ENCODE assay signal across 1 cellular context in the genomic region with DNA sequence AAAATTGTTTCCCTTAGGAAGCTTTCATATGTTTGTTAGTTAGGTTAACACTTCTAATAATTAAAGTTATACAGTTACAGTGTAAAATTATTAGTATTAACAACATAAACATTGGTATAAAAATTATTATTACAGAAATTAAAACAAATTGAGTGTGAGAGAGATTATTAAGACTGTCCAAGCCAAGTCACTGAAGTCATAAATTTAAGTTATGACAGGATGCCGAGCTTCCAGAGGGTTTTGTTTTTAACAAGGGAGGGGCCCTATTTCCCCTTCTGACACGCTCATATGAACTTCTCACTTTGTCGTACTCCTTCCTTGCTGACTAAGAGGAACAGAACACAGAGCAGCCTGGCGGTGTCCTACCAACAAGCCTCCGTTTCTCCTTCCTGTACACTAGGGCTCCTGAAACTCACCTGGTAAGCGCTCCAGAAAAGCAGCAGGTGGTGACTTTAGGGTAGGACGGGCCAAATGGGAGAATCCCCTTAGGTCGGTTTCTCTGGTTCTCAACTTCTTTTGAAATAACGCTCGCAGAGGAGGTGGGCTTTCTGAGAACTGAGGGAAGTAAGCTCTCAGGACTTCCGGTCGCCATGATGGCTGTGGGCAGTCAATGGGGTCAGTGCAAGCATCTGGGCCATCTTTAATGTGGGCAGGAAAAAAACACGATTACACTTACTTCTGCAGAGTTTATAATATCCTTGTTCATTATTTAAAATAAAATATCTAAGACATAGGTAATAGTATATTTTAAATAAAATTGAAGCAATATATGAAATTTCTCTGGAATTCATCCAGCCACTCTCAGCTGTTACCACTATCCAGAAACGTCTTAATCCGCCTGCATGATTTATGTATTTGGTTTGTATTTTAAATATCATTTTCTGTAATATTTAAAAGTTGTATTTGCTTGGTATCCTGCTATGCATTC.
A peak's percentile ranks its signal among the peaks of the same experiment; 100 is the strongest.
TF ChIP-seq lines count a peak whose summit lies in the region.

A gene with protein sequence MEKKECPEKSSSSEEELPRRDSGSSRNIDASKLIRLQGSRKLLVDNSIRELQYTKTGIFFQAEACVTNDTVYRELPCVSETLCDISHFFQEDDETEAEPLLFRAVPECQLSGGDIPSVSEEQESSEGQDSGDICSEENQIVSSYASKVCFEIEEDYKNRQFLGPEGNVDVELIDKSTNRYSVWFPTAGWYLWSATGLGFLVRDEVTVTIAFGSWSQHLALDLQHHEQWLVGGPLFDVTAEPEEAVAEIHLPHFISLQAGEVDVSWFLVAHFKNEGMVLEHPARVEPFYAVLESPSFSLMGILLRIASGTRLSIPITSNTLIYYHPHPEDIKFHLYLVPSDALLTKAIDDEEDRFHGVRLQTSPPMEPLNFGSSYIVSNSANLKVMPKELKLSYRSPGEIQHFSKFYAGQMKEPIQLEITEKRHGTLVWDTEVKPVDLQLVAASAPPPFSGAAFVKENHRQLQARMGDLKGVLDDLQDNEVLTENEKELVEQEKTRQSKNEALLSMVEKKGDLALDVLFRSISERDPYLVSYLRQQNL (minus strand): TSS at position 537 of the 928 bp plus-strand sequence. CDS start 14,892 bp downstream, outside the sequence.

TF ChIP-seq in K562, 482 proteins besides CTCF, POLR2A, EP300 and RAD21 (continued from another document and continues in another):
- TF ChIP-seq, protein P1, sequence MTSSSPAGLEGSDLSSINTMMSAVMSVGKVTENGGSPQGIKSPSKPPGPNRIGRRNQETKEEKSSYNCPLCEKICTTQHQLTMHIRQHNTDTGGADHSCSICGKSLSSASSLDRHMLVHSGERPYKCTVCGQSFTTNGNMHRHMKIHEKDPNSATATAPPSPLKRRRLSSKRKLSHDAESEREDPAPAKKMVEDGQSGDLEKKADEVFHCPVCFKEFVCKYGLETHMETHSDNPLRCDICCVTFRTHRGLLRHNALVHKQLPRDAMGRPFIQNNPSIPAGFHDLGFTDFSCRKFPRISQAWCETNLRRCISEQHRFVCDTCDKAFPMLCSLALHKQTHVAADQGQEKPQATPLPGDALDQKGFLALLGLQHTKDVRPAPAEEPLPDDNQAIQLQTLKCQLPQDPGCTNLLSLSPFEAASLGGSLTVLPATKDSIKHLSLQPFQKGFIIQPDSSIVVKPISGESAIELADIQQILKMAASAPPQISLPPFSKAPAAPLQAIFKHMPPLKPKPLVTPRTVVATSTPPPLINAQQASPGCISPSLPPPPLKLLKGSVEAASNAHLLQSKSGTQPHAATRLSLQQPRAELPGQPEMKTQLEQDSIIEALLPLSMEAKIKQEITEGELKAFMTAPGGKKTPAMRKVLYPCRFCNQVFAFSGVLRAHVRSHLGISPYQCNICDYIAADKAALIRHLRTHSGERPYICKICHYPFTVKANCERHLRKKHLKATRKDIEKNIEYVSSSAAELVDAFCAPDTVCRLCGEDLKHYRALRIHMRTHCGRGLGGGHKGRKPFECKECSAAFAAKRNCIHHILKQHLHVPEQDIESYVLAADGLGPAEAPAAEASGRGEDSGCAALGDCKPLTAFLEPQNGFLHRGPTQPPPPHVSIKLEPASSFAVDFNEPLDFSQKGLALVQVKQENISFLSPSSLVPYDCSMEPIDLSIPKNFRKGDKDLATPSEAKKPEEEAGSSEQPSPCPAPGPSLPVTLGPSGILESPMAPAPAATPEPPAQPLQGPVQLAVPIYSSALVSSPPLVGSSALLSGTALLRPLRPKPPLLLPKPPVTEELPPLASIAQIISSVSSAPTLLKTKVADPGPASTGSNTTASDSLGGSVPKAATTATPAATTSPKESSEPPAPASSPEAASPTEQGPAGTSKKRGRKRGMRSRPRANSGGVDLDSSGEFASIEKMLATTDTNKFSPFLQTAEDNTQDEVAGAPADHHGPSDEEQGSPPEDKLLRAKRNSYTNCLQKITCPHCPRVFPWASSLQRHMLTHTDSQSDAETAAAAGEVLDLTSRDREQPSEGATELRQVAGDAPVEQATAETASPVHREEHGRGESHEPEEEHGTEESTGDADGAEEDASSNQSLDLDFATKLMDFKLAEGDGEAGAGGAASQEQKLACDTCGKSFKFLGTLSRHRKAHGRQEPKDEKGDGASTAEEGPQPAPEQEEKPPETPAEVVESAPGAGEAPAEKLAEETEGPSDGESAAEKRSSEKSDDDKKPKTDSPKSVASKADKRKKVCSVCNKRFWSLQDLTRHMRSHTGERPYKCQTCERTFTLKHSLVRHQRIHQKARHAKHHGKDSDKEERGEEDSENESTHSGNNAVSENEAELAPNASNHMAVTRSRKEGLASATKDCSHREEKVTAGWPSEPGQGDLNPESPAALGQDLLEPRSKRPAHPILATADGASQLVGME (CRISPR knock-in tag; IDR thresholded peaks at IDR 0.05), result 0 out of 2 replicates have a peak, but pooled peaks have one; percentile 57
- no peak for TF ChIP-seq MXD1 (CRISPR knock-in tag; IDR thresholded peaks at IDR 0.05; ENCODE audit: borderline replicate concordance, poor library complexity, severe bottlenecking)
- peak; percentile 59 for TF ChIP-seq FOXM1 (IDR thresholded peaks at IDR 0.05; ENCODE audit: low read depth)
- no peak for TF ChIP-seq FOXM1 (CRISPR knock-in tag; IDR thresholded peaks at IDR 0.05; ENCODE audit: low read depth)
- TF ChIP-seq, protein P2, sequence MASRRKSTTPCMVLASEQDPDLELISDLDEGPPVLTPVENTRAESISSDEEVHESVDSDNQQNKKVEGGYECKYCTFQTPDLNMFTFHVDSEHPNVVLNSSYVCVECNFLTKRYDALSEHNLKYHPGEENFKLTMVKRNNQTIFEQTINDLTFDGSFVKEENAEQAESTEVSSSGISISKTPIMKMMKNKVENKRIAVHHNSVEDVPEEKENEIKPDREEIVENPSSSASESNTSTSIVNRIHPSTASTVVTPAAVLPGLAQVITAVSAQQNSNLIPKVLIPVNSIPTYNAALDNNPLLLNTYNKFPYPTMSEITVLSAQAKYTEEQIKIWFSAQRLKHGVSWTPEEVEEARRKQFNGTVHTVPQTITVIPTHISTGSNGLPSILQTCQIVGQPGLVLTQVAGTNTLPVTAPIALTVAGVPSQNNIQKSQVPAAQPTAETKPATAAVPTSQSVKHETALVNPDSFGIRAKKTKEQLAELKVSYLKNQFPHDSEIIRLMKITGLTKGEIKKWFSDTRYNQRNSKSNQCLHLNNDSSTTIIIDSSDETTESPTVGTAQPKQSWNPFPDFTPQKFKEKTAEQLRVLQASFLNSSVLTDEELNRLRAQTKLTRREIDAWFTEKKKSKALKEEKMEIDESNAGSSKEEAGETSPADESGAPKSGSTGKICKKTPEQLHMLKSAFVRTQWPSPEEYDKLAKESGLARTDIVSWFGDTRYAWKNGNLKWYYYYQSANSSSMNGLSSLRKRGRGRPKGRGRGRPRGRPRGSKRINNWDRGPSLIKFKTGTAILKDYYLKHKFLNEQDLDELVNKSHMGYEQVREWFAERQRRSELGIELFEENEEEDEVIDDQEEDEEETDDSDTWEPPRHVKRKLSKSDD (conservative IDR thresholded peaks at IDR 0.05; ENCODE audit: low read length), result 0 out of 2 replicates have a peak, but pooled peaks have one; percentile 45
- TF ChIP-seq ZNF165 (CRISPR knock-in tag; IDR thresholded peaks at IDR 0.05; ENCODE audit: borderline replicate concordance), result no peak
- TF ChIP-seq ZFPM2 (CRISPR knock-in tag; IDR thresholded peaks at IDR 0.05), result no peak
- TF ChIP-seq, protein P3, sequence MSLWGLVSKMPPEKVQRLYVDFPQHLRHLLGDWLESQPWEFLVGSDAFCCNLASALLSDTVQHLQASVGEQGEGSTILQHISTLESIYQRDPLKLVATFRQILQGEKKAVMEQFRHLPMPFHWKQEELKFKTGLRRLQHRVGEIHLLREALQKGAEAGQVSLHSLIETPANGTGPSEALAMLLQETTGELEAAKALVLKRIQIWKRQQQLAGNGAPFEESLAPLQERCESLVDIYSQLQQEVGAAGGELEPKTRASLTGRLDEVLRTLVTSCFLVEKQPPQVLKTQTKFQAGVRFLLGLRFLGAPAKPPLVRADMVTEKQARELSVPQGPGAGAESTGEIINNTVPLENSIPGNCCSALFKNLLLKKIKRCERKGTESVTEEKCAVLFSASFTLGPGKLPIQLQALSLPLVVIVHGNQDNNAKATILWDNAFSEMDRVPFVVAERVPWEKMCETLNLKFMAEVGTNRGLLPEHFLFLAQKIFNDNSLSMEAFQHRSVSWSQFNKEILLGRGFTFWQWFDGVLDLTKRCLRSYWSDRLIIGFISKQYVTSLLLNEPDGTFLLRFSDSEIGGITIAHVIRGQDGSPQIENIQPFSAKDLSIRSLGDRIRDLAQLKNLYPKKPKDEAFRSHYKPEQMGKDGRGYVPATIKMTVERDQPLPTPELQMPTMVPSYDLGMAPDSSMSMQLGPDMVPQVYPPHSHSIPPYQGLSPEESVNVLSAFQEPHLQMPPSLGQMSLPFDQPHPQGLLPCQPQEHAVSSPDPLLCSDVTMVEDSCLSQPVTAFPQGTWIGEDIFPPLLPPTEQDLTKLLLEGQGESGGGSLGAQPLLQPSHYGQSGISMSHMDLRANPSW (CRISPR knock-in tag; IDR thresholded peaks at IDR 0.05), result no peak
- TF ChIP-seq, protein P4, sequence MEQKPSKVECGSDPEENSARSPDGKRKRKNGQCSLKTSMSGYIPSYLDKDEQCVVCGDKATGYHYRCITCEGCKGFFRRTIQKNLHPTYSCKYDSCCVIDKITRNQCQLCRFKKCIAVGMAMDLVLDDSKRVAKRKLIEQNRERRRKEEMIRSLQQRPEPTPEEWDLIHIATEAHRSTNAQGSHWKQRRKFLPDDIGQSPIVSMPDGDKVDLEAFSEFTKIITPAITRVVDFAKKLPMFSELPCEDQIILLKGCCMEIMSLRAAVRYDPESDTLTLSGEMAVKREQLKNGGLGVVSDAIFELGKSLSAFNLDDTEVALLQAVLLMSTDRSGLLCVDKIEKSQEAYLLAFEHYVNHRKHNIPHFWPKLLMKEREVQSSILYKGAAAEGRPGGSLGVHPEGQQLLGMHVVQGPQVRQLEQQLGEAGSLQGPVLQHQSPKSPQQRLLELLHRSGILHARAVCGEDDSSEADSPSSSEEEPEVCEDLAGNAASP (IDR thresholded peaks at IDR 0.05), result no peak
- peak; percentile 76; the same call in 1 of the 2 replicates for TF ChIP-seq RFX7 (CRISPR knock-in tag; IDR thresholded peaks at IDR 0.05)
- TF ChIP-seq ZNF280B (CRISPR knock-in tag; IDR thresholded peaks at IDR 0.05), result no peak
- TF ChIP-seq PHF21A (IDR thresholded peaks at IDR 0.05; ENCODE audit: borderline replicate concordance, low read depth), result no peak
- TF ChIP-seq HSF4 (CRISPR knock-in tag; IDR thresholded peaks at IDR 0.05; ENCODE audit: borderline replicate concordance), result no peak
- TF ChIP-seq ZNF551 (CRISPR knock-in tag; IDR thresholded peaks at IDR 0.05), result no peak
- peak; percentile 99 for TF ChIP-seq MEIS2 (IDR thresholded peaks at IDR 0.05; ENCODE audit: partially characterized antibody)
- TF ChIP-seq SMARCC2 (IDR thresholded peaks at IDR 0.05; ENCODE audit: low read depth), result 0 out of 2 replicates have a peak, but pooled peaks have one; percentile 63
- TF ChIP-seq ZNF584 (CRISPR knock-in tag; IDR thresholded peaks at IDR 0.05; ENCODE audit: low read depth), result no peak
- TF ChIP-seq E2F1 (CRISPR knock-in tag; IDR thresholded peaks at IDR 0.05), result no peak
- no peak for TF ChIP-seq MCM3 (IDR thresholded peaks at IDR 0.05)
- peak; percentile 87 for TF ChIP-seq SAP30 (IDR thresholded peaks at IDR 0.05; ENCODE audit: borderline replicate concordance, insufficient read depth, low read depth, low read length, poor library complexity, severe bottlenecking)
- TF ChIP-seq SLC30A9 (CRISPR knock-in tag; IDR thresholded peaks at IDR 0.05), result no peak
- peak; percentile 78 for TF ChIP-seq FOSL1 (tag; conservative IDR thresholded peaks at IDR 0.05)
- TF ChIP-seq TBL1XR1 (IDR thresholded peaks at IDR 0.05; ENCODE audit: low read length in 2 of 2), result peak in 1 of 2 experiments; percentile 41; a peak in 1 of 4 replicates
- TF ChIP-seq FOXK2 (conservative IDR thresholded peaks at IDR 0.05 in 1 of 2, IDR thresholded peaks at IDR 0.05 in 1 of 2; ENCODE audit: low read depth in 2 of 2), result peak; percentile 67 to 85; a peak in 3 of 4 replicates
- peak in 1 of 2 experiments; percentile 44; a peak in 1 of 4 replicates for TF ChIP-seq NONO (IDR thresholded peaks at IDR 0.05; ENCODE audit: low read depth in 2 of 2, low read length in 1 of 2)
- no peak for TF ChIP-seq ZNF431 (CRISPR knock-in tag; IDR thresholded peaks at IDR 0.05)
- no peak for TF ChIP-seq STAT5B (CRISPR knock-in tag; IDR thresholded peaks at IDR 0.05)
- no peak for TF ChIP-seq TCF15 (CRISPR knock-in tag; IDR thresholded peaks at IDR 0.05)
